Comparison of ENCODE assay signal across 1 cellular context in genomic region chr16:88780100-88781062, GRCh38.
A peak's percentile ranks its signal among the peaks of the same experiment; 100 is the strongest.
TF ChIP-seq lines count a peak whose summit lies in the region.

No MANE protein-coding gene starts in this region.

TF ChIP-seq in GM12878, 131 proteins besides CTCF, POLR2A, EP300 and RAD21:
- TF ChIP-seq NR2F1 (conservative IDR thresholded peaks at IDR 0.05) (no peak), EED (IDR thresholded peaks at IDR 0.05; ENCODE audit: low read depth) (no peak), ZNF207 (IDR thresholded peaks at IDR 0.05; ENCODE audit: borderline replicate concordance) (no peak), RB1 (IDR thresholded peaks at IDR 0.05; ENCODE audit: borderline replicate concordance) (no peak), ZSCAN29 (IDR thresholded peaks at IDR 0.05) (no peak), FOXK2 (IDR thresholded peaks at IDR 0.05) (no peak), WRNIP1 (IDR thresholded peaks at IDR 0.05; ENCODE audit: borderline replicate concordance, low read depth, low read length) (no peak), MXI1 (IDR thresholded peaks at IDR 0.05; ENCODE audit: low read depth, low read length) (no peak), STAT3 (IDR thresholded peaks at IDR 0.05; ENCODE audit: low read depth, low read length) (no peak), CHD1 (IDR thresholded peaks at IDR 0.05; ENCODE audit: low read depth, low read length) (no peak), CHD4 (IDR thresholded peaks at IDR 0.05) (no peak)
- TF ChIP-seq, protein P1, sequence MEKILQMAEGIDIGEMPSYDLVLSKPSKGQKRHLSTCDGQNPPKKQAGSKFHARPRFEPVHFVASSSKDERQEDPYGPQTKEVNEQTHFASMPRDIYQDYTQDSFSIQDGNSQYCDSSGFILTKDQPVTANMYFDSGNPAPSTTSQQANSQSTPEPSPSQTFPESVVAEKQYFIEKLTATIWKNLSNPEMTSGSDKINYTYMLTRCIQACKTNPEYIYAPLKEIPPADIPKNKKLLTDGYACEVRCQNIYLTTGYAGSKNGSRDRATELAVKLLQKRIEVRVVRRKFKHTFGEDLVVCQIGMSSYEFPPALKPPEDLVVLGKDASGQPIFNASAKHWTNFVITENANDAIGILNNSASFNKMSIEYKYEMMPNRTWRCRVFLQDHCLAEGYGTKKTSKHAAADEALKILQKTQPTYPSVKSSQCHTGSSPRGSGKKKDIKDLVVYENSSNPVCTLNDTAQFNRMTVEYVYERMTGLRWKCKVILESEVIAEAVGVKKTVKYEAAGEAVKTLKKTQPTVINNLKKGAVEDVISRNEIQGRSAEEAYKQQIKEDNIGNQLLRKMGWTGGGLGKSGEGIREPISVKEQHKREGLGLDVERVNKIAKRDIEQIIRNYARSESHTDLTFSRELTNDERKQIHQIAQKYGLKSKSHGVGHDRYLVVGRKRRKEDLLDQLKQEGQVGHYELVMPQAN (conservative IDR thresholded peaks at IDR 0.05) = 0 out of 2 replicates have a peak, but pooled peaks have one; percentile 20
- TF ChIP-seq, protein P2, sequence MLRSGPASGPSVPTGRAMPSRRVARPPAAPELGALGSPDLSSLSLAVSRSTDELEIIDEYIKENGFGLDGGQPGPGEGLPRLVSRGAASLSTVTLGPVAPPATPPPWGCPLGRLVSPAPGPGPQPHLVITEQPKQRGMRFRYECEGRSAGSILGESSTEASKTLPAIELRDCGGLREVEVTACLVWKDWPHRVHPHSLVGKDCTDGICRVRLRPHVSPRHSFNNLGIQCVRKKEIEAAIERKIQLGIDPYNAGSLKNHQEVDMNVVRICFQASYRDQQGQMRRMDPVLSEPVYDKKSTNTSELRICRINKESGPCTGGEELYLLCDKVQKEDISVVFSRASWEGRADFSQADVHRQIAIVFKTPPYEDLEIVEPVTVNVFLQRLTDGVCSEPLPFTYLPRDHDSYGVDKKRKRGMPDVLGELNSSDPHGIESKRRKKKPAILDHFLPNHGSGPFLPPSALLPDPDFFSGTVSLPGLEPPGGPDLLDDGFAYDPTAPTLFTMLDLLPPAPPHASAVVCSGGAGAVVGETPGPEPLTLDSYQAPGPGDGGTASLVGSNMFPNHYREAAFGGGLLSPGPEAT (IDR thresholded peaks at IDR 0.05; ENCODE audit: low read depth) = 0 out of 2 replicates have a peak, but pooled peaks have one; percentile 16
- TF ChIP-seq, protein P3, sequence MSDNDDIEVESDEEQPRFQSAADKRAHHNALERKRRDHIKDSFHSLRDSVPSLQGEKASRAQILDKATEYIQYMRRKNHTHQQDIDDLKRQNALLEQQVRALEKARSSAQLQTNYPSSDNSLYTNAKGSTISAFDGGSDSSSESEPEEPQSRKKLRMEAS (IDR thresholded peaks at IDR 0.05; ENCODE audit: low read depth, low read length) = no peak
- TF ChIP-seq, protein P4, sequence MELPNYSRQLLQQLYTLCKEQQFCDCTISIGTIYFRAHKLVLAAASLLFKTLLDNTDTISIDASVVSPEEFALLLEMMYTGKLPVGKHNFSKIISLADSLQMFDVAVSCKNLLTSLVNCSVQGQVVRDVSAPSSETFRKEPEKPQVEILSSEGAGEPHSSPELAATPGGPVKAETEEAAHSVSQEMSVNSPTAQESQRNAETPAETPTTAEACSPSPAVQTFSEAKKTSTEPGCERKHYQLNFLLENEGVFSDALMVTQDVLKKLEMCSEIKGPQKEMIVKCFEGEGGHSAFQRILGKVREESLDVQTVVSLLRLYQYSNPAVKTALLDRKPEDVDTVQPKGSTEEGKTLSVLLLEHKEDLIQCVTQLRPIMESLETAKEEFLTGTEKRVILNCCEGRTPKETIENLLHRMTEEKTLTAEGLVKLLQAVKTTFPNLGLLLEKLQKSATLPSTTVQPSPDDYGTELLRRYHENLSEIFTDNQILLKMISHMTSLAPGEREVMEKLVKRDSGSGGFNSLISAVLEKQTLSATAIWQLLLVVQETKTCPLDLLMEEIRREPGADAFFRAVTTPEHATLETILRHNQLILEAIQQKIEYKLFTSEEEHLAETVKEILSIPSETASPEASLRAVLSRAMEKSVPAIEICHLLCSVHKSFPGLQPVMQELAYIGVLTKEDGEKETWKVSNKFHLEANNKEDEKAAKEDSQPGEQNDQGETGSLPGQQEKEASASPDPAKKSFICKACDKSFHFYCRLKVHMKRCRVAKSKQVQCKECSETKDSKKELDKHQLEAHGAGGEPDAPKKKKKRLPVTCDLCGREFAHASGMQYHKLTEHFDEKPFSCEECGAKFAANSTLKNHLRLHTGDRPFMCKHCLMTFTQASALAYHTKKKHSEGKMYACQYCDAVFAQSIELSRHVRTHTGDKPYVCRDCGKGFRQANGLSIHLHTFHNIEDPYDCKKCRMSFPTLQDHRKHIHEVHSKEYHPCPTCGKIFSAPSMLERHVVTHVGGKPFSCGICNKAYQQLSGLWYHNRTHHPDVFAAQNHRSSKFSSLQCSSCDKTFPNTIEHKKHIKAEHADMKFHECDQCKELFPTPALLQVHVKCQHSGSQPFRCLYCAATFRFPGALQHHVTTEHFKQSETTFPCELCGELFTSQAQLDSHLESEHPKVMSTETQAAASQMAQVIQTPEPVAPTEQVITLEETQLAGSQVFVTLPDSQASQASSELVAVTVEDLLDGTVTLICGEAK (IDR thresholded peaks at IDR 0.05; ENCODE audit: borderline replicate concordance) = no peak
TF ChIP-seq in GM12878: peak in this region for 2.
